ENCODE assay signal across 10 cellular contexts in the genomic region with DNA sequence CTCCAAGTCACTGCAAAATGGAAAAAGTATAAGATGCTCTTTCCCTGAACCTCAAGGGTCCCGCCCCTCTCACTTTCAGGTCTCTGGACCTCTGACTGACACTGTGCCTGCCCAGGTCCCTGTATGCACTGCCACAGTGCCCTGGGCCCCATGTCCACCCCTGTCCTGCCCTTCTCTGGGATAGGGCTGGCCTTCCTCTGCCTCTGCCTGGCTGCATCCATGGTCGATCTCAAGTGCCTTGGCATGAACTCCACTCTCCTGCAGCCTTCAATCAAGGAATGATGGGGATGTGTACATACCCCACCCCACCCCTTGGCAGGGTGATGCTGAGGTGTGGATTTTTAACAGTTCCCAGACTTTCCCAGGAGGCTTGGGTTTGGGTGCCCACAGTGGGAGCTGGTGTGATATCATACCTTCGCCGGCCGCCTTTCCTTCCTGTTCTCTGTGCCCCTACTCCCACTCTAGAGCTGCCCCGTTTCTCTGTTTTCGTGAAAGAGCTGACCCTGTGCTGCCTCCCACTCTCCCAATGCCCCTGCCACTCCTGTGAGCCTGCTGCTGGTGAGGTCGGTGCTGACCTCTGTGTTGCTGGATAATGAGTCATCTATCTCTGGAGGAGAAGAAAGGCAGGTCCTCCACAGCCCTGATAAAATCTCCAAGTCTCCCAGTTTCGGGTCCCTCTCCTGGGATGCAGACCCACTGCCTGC. TPM values are rescaled to one million over a fixed set of nuclear protein-coding genes. Genes with fewer than 3 reads are reported as not detected.
DNase-seq lines count a peak whose midpoint lies in the region; ATAC-seq and TF ChIP-seq lines count a peak whose summit lies in the region.
"Had no signal": no experiment of that assay in that cellular context is flagged by ENCODE, and none has a peak within 500 bp of the region (broad histone marks: within the 10 kb centered on the region; RNA-seq: fewer than 3 reads in every experiment).

No MANE protein-coding gene starts in this region.

- H3K79me2 ChIP-seq in OCI-LY7 (ENCODE audit: insufficient read depth, low read depth, low read length), result peaks cover 72% of the 10 kb centered on the region

- H3K4me3 ChIP-seq in OCI-LY7 (ENCODE audit: low read depth, low read length, poor library complexity, severe bottlenecking) (peak overlapping the region; percentile 93), esophagus muscularis mucosa (no peak overlapping the region), neutrophil (ENCODE audit: low read depth in 1 of 2, low read length in 1 of 2) (no peak overlapping the region)
- H3K4me3 ChIP-seq: SJCRH30, tibial artery had no signal

- H3K36me3 Mint-ChIP-seq in T-helper 2 cell treated with Interferon-gamma antibody and Interleukin-4, amounts not matched to agents 5 μg/mL and 100 μg/mL, for 36 hours (ENCODE audit: low read depth), result peaks cover 63% of the 10 kb centered on the region

- H3K4me1 ChIP-seq in OCI-LY7 (ENCODE audit: insufficient read depth, low read length, poor library complexity, severe bottlenecking) (peaks cover 80% of the 10 kb centered on the region), esophagus muscularis mucosa (peaks cover 27 to 54% (median 45%) of the 10 kb centered on the region in 4 donors), neutrophil (ENCODE audit: control insufficient read depth in 1 of 2, insufficient read depth in 1 of 2, low read depth in 1 of 2, low read length in 1 of 2) (peaks cover 42 to 49% of the 10 kb centered on the region in 2 experiments)
- H3K4me1 ChIP-seq: SJCRH30 had no signal

- peaks cover 3% of the 10 kb centered on the region for H3K9me3 Mint-ChIP-seq in T-helper 2 cell treated with Interferon-gamma antibody and Interleukin-4, amounts not matched to agents 5 μg/mL and 100 μg/mL, for 36 hours

- peaks cover 70% of the 10 kb centered on the region for H3K4me1 Mint-ChIP-seq in T-helper 2 cell treated with Interferon-gamma antibody and Interleukin-4, amounts not matched to agents 5 μg/mL and 100 μg/mL, for 36 hours (ENCODE audit: low read depth)

- peak overlapping the region; percentile 67 for H3K27ac Mint-ChIP-seq in T-helper 2 cell treated with Interferon-gamma antibody and Interleukin-4, amounts not matched to agents 5 μg/mL and 100 μg/mL, for 36 hours

- CTCF ChIA-PET in OCI-LY7 (lab: Charles Lee; ENCODE audit: unreplicated experiment), result interaction anchor here (2.1 kb wide), 1 partner anchor 12 kb away, joined by 12 read pairs; no protein-coding TSS in a partner anchor

- peaks cover 65% of the 10 kb centered on the region for H3K36me3 ChIP-seq in OCI-LY7 (ENCODE audit: insufficient read depth, low read length)
- peaks cover 0 to 41% (median 16%) of the 10 kb centered on the region in 4 donors for H3K36me3 ChIP-seq in esophagus muscularis mucosa
- peaks cover 16% of the 10 kb centered on the region for H3K36me3 ChIP-seq in neutrophil
- H3K36me3 ChIP-seq: SJCRH30 had no signal

- intact Hi-C loops in OCI-LY7 (cut with micrococcal nuclease; ENCODE audit: unreplicated experiment), result loop anchor here (10.0 kb wide), 1 partner anchor 50 kb away; no protein-coding TSS in a partner anchor
- intact Hi-C loops in esophagus muscularis mucosa (cut with DNase I), result no loop called here

- DNase-seq in T-helper 2 cell treated with Interferon-gamma antibody and Interleukin-4, amounts not matched to agents 5 μg/mL and 100 μg/mL, for 36 hours (ENCODE audit: low spot score), result no peak
- DNase-seq in T-helper 2 cell, result no peak
- DNase-seq in OCI-LY7 (ENCODE audit: low spot score), result no peak
- peak; percentile 83 for DNase-seq in esophagus muscularis mucosa (ENCODE audit: extremely low spot score)
- no peak for DNase-seq in occipital lobe (lab: John Stamatoyannopoulos, UW)
- no peak for DNase-seq in inferior parietal cortex (ENCODE audit: extremely low spot score)
- DNase-seq: SJCRH30, tibial artery had no signal

- WGBS in esophagus muscularis mucosa, result 86% methylated on average over 9 of the region's 9 CpGs

- POLR2A ChIA-PET in OCI-LY7 (lab: Charles Lee), result interaction anchor here (0.7 to 9.6 kb wide), 3 partner anchors 12 to 39 kb away, joined by 3 to 251 read pairs (median 209); partner anchors contain the start of genes IMP4 and PTPN18

- H3K4me2 ChIP-seq in OCI-LY7 (ENCODE audit: low read length), result peak overlapping the region; percentile 95

- H4K20me1 ChIP-seq in OCI-LY7 (ENCODE audit: insufficient read depth, low read length), result no peaks in the 10 kb centered on the region

- TF ChIP-seq EP300 in esophagus muscularis mucosa (IDR thresholded peaks at IDR 0.05), result no peak

- no peak for TF ChIP-seq POLR2A in esophagus muscularis mucosa (IDR thresholded peaks at IDR 0.05; ENCODE audit: low read depth)

- no peaks in the 10 kb centered on the region for H3K9me3 ChIP-seq in OCI-LY7 (ENCODE audit: low read length)
- H3K9me3 ChIP-seq in esophagus muscularis mucosa, result no peaks in the 10 kb centered on the region
- H3K9me3 ChIP-seq in neutrophil, result no peaks in the 10 kb centered on the region
- H3K9me3 ChIP-seq: SJCRH30, tibial artery had no signal

- ATAC-seq in GM19395 (IDR thresholded peaks at IDR 0.05; ENCODE audit: unreplicated experiment), result no peak

- no peak for TF ChIP-seq CTCF in OCI-LY7 (conservative IDR thresholded peaks at IDR 0.05; ENCODE audit: low read length)
- no peak for TF ChIP-seq CTCF in esophagus muscularis mucosa (IDR thresholded peaks at IDR 0.05)
- TF ChIP-seq CTCF in neutrophil (IDR thresholded peaks at IDR 0.05), result no peak

- no TSS peak for BruUV-seq in OCI-LY7 (replicated peaks; lab: Mats Ljungman, UMichigan)

- H3K4me3 Mint-ChIP-seq in T-helper 2 cell treated with Interferon-gamma antibody and Interleukin-4, amounts not matched to agents 5 μg/mL and 100 μg/mL, for 36 hours, result peak overlapping the region; percentile 47

- H2AFZ ChIP-seq in OCI-LY7 (ENCODE audit: low read length), result no peak overlapping the region

- H3K27me3 ChIP-seq in esophagus muscularis mucosa (no peaks in the 10 kb centered on the region), neutrophil (no peaks in the 10 kb centered on the region)
- H3K27me3 ChIP-seq: SJCRH30, tibial artery had no signal

- H3K27me3 Mint-ChIP-seq in T-helper 2 cell treated with Interferon-gamma antibody and Interleukin-4, amounts not matched to agents 5 μg/mL and 100 μg/mL, for 36 hours (ENCODE audit: low read depth), result no peaks in the 10 kb centered on the region

- H3K27ac ChIP-seq in OCI-LY7 (ENCODE audit: low read depth, low read length, poor library complexity, severe bottlenecking), result peak overlapping the region; percentile 90
- H3K27ac ChIP-seq in esophagus muscularis mucosa (replicated peaks in 1 of 4), result no peak overlapping the region
- peak overlapping the region; percentile 16 for H3K27ac ChIP-seq in neutrophil
- H3K27ac ChIP-seq: SJCRH30 had no signal

- no peaks in the 10 kb centered on the region for H3K9me2 ChIP-seq in OCI-LY7 (ENCODE audit: insufficient read depth, low read length)

RNA-seq across cellular contexts. Expression of gene PTPN18, which starts 18.9 kb away (rescaled TPM):
- 96.6 and 107 TPM in 2 replicates for total RNA-seq in OCI-LY7 (2014; rRNA removed; shearing (Covaris generic))
- 309 and 363 TPM in 2 replicates for total RNA-seq in OCI-LY7 (2022)
- total RNA-seq in esophagus muscularis mucosa, result 10 to 100 TPM; 36.6 to 60.2 (median 50.3) TPM
- 16.7 TPM for total RNA-seq in occipital lobe

RNA-seq across cellular contexts. Expression of gene IMP4, which starts 32.0 kb away (rescaled TPM):
- total RNA-seq in OCI-LY7 (2014; rRNA removed; shearing (Covaris generic)), result 265 and 266 TPM in 2 replicates
- total RNA-seq in OCI-LY7 (2022), result 314 and 327 TPM in 2 replicates
- total RNA-seq in esophagus muscularis mucosa, result 100 to 1,000 TPM in 3 of 4 donors, 10 to 100 TPM in 1; 94.7 to 139 (median 114) TPM
- 36.7 TPM for total RNA-seq in occipital lobe

Comparison
In these comparisons a context has a peak if more than half of its experiments do, and no peak if none do; other contexts are left out.
1. H3K27ac ChIP-seq: peak in OCI-LY7 (single experiment) and neutrophil (single experiment); none in esophagus muscularis mucosa (0 of 4).